Comparison of ENCODE assay signal across 1 cellular context in genomic region chr12:46268617-46269428, GRCh38.
A peak's percentile ranks its signal among the peaks of the same experiment; 100 is the strongest.
TF ChIP-seq lines count a peak whose summit lies in the region.

TSS of gene SLC38A1 (minus strand) at chr12:46269043. CDS start at chr12:46239800, 29,243 bp downstream.

TF ChIP-seq in HEK293, 187 proteins besides CTCF, POLR2A, EP300 and RAD21 (continued from another document and continues in another):
- TF ChIP-seq TSHZ1 (tag by site-specific recombination; IDR thresholded peaks at IDR 0.05; ENCODE audit: borderline replicate concordance) (0 out of 2 replicates have a peak, but pooled peaks have one; percentile 21), ZXDB (tag by site-specific recombination; IDR thresholded peaks at IDR 0.05) (peak; percentile 93), ZNF843 (tag by site-specific recombination; IDR thresholded peaks at IDR 0.05) (peak; percentile 69; the same call in 1 of the 2 replicates), OSR2 (tag by site-specific recombination; IDR thresholded peaks at IDR 0.05) (no peak), ZFP69B (tag by site-specific recombination; IDR thresholded peaks at IDR 0.05) (peak; percentile 60), HOXC10 (CRISPR knock-in tag; IDR thresholded peaks at IDR 0.05) (0 out of 2 replicates have a peak, but pooled peaks have one; percentile 92), KLF7 (tag by site-specific recombination; IDR thresholded peaks at IDR 0.05; ENCODE audit: borderline replicate concordance) (peak; percentile 89; the same call in 1 of the 2 replicates), ZNF223 (tag by site-specific recombination; IDR thresholded peaks at IDR 0.05) (no peak), ZNF549 (tag by site-specific recombination; IDR thresholded peaks at IDR 0.05) (no peak), HOXD13 (CRISPR knock-in tag; IDR thresholded peaks at IDR 0.05; ENCODE audit: borderline replicate concordance) (peak; percentile 83), ZNF701 (tag by site-specific recombination; IDR thresholded peaks at IDR 0.05) (no peak; the same call in 1 of the 2 replicates), ZNF423 (tag by site-specific recombination; IDR thresholded peaks at IDR 0.05) (0 out of 2 replicates have a peak, but pooled peaks have one; percentile 17), ZNF221 (tag by site-specific recombination; IDR thresholded peaks at IDR 0.05; ENCODE audit: borderline replicate concordance) (no peak), IKZF3 (tag by site-specific recombination; IDR thresholded peaks at IDR 0.05) (peak; percentile 16; the same call in 1 of the 2 replicates), ZNF404 (tag by site-specific recombination; IDR thresholded peaks at IDR 0.05) (no peak), ZNF449 (tag by site-specific recombination; IDR thresholded peaks at IDR 0.05) (0 out of 2 replicates have a peak, but pooled peaks have one; percentile 76), ATF2 (tag by site-specific recombination; IDR thresholded peaks at IDR 0.05; ENCODE audit: low read depth) (0 out of 2 replicates have a peak, but pooled peaks have one; percentile 32), GFI1B (tag by site-specific recombination; IDR thresholded peaks at IDR 0.05) (peak; percentile 15; the same call in 1 of the 2 replicates), ZNF174 (tag by site-specific recombination; IDR thresholded peaks at IDR 0.05) (no peak), ZNF433 (tag by site-specific recombination; IDR thresholded peaks at IDR 0.05; ENCODE audit: low read depth) (no peak), ZNF785 (tag by site-specific recombination; IDR thresholded peaks at IDR 0.05) (peak; percentile 82; the same call in 1 of the 2 replicates), GLIS2 (tag by site-specific recombination; IDR thresholded peaks at IDR 0.05) (peak; percentile 80), ZNF311 (tag by site-specific recombination; IDR thresholded peaks at IDR 0.05; ENCODE audit: borderline replicate concordance) (no peak), ZNF2 (tag by site-specific recombination; IDR thresholded peaks at IDR 0.05) (peak; percentile 93), ZNF362 (tag by site-specific recombination; IDR thresholded peaks at IDR 0.05) (no peak), BCL11A (tag by site-specific recombination; IDR thresholded peaks at IDR 0.05; ENCODE audit: low read depth) (peak; percentile 30; the same call in 1 of the 2 replicates), ZNF398 (tag by site-specific recombination; IDR thresholded peaks at IDR 0.05) (peak; percentile 93), ZBTB20 (tag by site-specific recombination; IDR thresholded peaks at IDR 0.05) (peak; percentile 98), ZNF610 (tag by site-specific recombination; IDR thresholded peaks at IDR 0.05; ENCODE audit: borderline replicate concordance) (peak; percentile 92), PRDM10 (tag by site-specific recombination; IDR thresholded peaks at IDR 0.05) (peak; percentile 86), ZNF624 (tag by site-specific recombination; IDR thresholded peaks at IDR 0.05) (no peak), ZNF530 (tag by site-specific recombination; IDR thresholded peaks at IDR 0.05; ENCODE audit: low read depth) (no peak), ZSCAN16 (tag by site-specific recombination; IDR thresholded peaks at IDR 0.05) (peak; percentile 75), ZNF10 (tag by site-specific recombination; IDR thresholded peaks at IDR 0.05) (peak; percentile 31; the same call in 1 of the 2 replicates), ZNF175 (tag by site-specific recombination; IDR thresholded peaks at IDR 0.05) (no peak), ZNF335 (tag by site-specific recombination; conservative IDR thresholded peaks at IDR 0.05) (peak; percentile 91), ZNF366 (tag by site-specific recombination; conservative IDR thresholded peaks at IDR 0.05) (peak; percentile 90), SP2 (tag by site-specific recombination; IDR thresholded peaks at IDR 0.05) (no peak; the same call in none of the 2 replicates), ZNF776 (tag by site-specific recombination; IDR thresholded peaks at IDR 0.05; ENCODE audit: borderline replicate concordance) (no peak), TRIM28 (IDR thresholded peaks at IDR 0.05; ENCODE audit: borderline replicate concordance, low read length) (peak; percentile 42; the same call in 1 of the 2 replicates), ZBTB26 (tag by site-specific recombination; optimal IDR thresholded peaks at IDR 0.05) (peak; percentile 98), ZNF558 (tag by site-specific recombination; IDR thresholded peaks at IDR 0.05) (peak; percentile 66; the same call in 1 of the 2 replicates), ZNF280D (tag by site-specific recombination; IDR thresholded peaks at IDR 0.05) (0 out of 2 replicates have a peak, but pooled peaks have one; percentile 44), ZNF670 (tag by site-specific recombination; IDR thresholded peaks at IDR 0.05; ENCODE audit: low read depth) (no peak), ZBTB48 (tag by site-specific recombination; IDR thresholded peaks at IDR 0.05) (peak; percentile 86), ZNF707 (tag by site-specific recombination; IDR thresholded peaks at IDR 0.05) (no peak), ZNF140 (tag by site-specific recombination; IDR thresholded peaks at IDR 0.05) (no peak)
